ENCODE assay signal across 1 cellular context in the genomic region with DNA sequence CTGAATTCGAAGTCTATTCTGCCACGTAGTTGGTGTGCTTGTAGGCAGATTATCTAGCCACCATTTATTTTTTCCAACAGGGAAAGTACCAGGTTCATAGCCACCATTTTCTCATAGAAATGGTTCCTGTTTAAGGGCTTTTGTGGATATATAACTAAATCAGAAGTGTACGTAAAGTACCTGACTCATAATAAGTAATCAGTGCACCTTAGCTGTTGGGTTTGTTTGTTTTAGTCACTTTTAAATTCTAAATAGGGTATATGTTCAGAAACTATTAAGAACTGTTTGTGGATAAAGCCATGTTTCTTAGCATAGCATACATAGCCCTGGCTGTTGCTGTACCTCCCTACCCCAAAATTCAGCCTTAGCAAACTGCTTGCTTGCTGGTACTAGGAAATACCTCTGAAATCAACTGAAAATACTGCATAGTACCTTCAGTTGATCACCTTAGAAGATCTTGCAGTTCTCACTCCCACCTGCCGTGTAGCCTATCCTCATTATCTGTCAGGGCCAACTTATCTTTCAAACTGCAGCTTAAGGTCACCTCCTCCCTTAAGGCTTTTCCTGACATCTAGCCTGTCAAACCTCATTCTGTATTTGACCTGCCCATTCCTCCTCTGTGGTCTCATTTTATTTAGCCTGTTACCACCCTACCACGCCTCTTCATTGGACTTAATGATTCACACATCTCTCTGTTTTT.
TF ChIP-seq lines count a peak whose summit lies in the region.

No MANE protein-coding gene starts in this region.

TF ChIP-seq in K562, 482 proteins besides CTCF, POLR2A, EP300 and RAD21 (continued from another document):
- TF ChIP-seq, protein P1, sequence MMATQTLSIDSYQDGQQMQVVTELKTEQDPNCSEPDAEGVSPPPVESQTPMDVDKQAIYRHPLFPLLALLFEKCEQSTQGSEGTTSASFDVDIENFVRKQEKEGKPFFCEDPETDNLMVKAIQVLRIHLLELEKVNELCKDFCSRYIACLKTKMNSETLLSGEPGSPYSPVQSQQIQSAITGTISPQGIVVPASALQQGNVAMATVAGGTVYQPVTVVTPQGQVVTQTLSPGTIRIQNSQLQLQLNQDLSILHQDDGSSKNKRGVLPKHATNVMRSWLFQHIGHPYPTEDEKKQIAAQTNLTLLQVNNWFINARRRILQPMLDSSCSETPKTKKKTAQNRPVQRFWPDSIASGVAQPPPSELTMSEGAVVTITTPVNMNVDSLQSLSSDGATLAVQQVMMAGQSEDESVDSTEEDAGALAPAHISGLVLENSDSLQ (IDR thresholded peaks at IDR 0.05): peak; percentile 50; the same call in 1 of the 2 replicates
- TF ChIP-seq TEAD4 (IDR thresholded peaks at IDR 0.05; ENCODE audit: low read length) (peak; percentile 45; the same call in 1 of the 2 replicates), TEAD4 (CRISPR knock-in tag; IDR thresholded peaks at IDR 0.05; ENCODE audit: borderline replicate concordance) (no peak), SMARCA4 (IDR thresholded peaks at IDR 0.05) (peak; percentile 28; the same call in 1 of the 2 replicates), SIX5 (IDR thresholded peaks at IDR 0.05; ENCODE audit: borderline replicate concordance in 1 of 2, insufficient read depth in 1 of 2, low read depth in 1 of 2, low read length in 2 of 2) (no peak), CTBP1 (IDR thresholded peaks at IDR 0.05; ENCODE audit: borderline replicate concordance) (peak; percentile 51; the same call in 1 of the 2 replicates), TAL1 (IDR thresholded peaks at IDR 0.05) (peak; percentile 27; the same call in 1 of the 2 replicates), TCF3 (CRISPR knock-in tag; IDR thresholded peaks at IDR 0.05) (peak; percentile 28; the same call in 1 of the 2 replicates), DPF2 (IDR thresholded peaks at IDR 0.05) (peak; percentile 39; the same call in 1 of the 2 replicates), ZEB2 (IDR thresholded peaks at IDR 0.05) (peak; percentile 63; the same call in 1 of the 2 replicates), STAT5A (IDR thresholded peaks at IDR 0.05; ENCODE audit: borderline replicate concordance, low read length) (peak; percentile 9; the same call in 1 of the 2 replicates), CBFA2T3 (IDR thresholded peaks at IDR 0.05) (peak; percentile 72)
- TF ChIP-seq, protein P2, sequence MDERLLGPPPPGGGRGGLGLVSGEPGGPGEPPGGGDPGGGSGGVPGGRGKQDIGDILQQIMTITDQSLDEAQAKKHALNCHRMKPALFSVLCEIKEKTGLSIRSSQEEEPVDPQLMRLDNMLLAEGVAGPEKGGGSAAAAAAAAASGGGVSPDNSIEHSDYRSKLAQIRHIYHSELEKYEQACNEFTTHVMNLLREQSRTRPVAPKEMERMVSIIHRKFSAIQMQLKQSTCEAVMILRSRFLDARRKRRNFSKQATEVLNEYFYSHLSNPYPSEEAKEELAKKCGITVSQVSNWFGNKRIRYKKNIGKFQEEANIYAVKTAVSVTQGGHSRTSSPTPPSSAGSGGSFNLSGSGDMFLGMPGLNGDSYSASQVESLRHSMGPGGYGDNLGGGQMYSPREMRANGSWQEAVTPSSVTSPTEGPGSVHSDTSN (CRISPR knock-in tag; IDR thresholded peaks at IDR 0.05; ENCODE audit: low read depth): no peak
- TF ChIP-seq, protein P2 (tag; conservative IDR thresholded peaks at IDR 0.05; ENCODE audit: low read depth): 0 out of 2 replicates have a peak, but pooled peaks have one; percentile 7
- TF ChIP-seq, protein P3, sequence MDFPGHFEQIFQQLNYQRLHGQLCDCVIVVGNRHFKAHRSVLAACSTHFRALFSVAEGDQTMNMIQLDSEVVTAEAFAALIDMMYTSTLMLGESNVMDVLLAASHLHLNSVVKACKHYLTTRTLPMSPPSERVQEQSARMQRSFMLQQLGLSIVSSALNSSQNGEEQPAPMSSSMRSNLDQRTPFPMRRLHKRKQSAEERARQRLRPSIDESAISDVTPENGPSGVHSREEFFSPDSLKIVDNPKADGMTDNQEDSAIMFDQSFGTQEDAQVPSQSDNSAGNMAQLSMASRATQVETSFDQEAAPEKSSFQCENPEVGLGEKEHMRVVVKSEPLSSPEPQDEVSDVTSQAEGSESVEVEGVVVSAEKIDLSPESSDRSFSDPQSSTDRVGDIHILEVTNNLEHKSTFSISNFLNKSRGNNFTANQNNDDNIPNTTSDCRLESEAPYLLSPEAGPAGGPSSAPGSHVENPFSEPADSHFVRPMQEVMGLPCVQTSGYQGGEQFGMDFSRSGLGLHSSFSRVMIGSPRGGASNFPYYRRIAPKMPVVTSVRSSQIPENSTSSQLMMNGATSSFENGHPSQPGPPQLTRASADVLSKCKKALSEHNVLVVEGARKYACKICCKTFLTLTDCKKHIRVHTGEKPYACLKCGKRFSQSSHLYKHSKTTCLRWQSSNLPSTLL (IDR thresholded peaks at IDR 0.05): no peak
